Comparison of ENCODE assay signal across 9 cellular contexts in genomic region chr7:102992820-102993531, GRCh38.
A peak's percentile ranks its signal among the peaks of the same experiment; 100 is the strongest.
DNase-seq lines count a peak whose midpoint lies in the region; ATAC-seq and TF ChIP-seq lines count a peak whose summit lies in the region.
"Had no signal": no experiment of that assay in that cellular context is flagged by ENCODE, and none has a peak within 500 bp of the region (broad histone marks: within the 10 kb centered on the region; RNA-seq: fewer than 3 reads in every experiment).

No MANE protein-coding gene starts in this region.

- no peak overlapping the region for H3K4me3 ChIP-seq in body of pancreas
- H3K4me3 ChIP-seq in uterus: no peak overlapping the region

- H3K36me3 ChIP-seq in body of pancreas (replicated peaks in 1 of 2; ENCODE audit: insufficient read depth in 1 of 2, low read depth in 2 of 2) (no peaks in the 10 kb centered on the region), uterus (no peaks in the 10 kb centered on the region)

- ATAC-seq in body of pancreas: peak; percentile 91
- ATAC-seq in left colon: peak; percentile 89
- ATAC-seq in HG03432 (IDR thresholded peaks at IDR 0.05; ENCODE audit: unreplicated experiment): no peak

- H3K9me3 ChIP-seq in body of pancreas (no peaks in the 10 kb centered on the region), uterus (no peaks in the 10 kb centered on the region)

- WGBS in body of pancreas, 2 donors: 61 to 71% methylated on average over 4 of the region's 4 CpGs

- TF ChIP-seq CTCF in body of pancreas (IDR thresholded peaks at IDR 0.05) (peak in 1 of 7 experiments; percentile 5), uterus (IDR thresholded peaks at IDR 0.05) (no peak)

- H3K27ac ChIP-seq in body of pancreas (peak overlapping the region; percentile 57 to 79 (median 68)), uterus (peak overlapping the region; percentile 55 to 75)

- TF ChIP-seq POLR2A in body of pancreas (IDR thresholded peaks at IDR 0.05): no peak
- TF ChIP-seq POLR2A in uterus (IDR thresholded peaks at IDR 0.05): no peak

- H3K4me1 ChIP-seq in body of pancreas (peaks cover 54% of the 10 kb centered on the region), uterus (peaks cover 0 to 11% of the 10 kb centered on the region in 2 donors)

- intact Hi-C loops in body of pancreas (cut with DNase I): no loop called here
- intact Hi-C loops in left colon (cut with DNase I, micrococcal nuclease): no loop called here
- intact Hi-C loops in uterus (cut with DNase I; ENCODE audit: low total_unique reads): no loop called here

- DNase-seq in HT1080 (ENCODE audit: low read depth) (peak; percentile 77), body of pancreas (peak; percentile 18 to 60 (median 34)), left colon (no peak), uterus (no peak), iPS-NIHi11 (ENCODE audit: low spot score) (no peak), HK-2 (ENCODE audit: unreplicated experiment) (no peak)
- DNase-seq: activated T-cell treated with anti-CD3 and anti-CD28 coated beads, Interleukin-2, amount 50 U/mL, for 48 hours; SIG-M5 had no signal

- no peaks in the 10 kb centered on the region for H3K27me3 ChIP-seq in body of pancreas
- no peaks in the 10 kb centered on the region for H3K27me3 ChIP-seq in uterus

Comparison
In these comparisons a context has a peak if more than half of its experiments do, and no peak if none do; other contexts are left out.
1. DNase-seq: peak in HT1080 (single experiment) and body of pancreas (4 of 4); none in left colon (0 of 2), uterus (0 of 2), iPS-NIHi11 (single experiment) and HK-2 (single experiment).